9 cellular contexts compared by ENCODE assay signal in the genomic region with DNA sequence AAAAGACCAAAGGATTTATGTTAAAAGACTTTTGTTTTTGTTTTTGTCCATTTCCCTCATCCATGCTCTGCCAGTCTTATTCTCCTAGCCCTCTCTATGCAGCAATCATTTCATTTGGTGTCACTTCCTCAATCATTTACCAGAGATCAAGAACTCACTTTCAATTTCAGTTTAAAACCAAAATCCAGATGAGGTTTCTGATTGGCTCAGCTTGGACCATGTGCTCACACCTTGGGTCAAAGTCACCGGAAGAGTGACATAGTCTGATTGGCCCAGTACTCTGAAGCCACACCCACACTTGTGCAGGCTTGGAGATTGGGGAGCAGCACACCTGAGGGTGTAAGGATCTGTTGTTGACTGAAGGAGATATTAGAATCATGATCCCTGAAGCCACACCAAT.
DNase-seq lines count a peak whose midpoint lies in the region; ATAC-seq, FAIRE-seq and TF ChIP-seq lines count a peak whose summit lies in the region.
"Had no signal": no experiment of that assay in that cellular context is flagged by ENCODE, and none has a peak within 500 bp of the region (broad histone marks: within the 10 kb centered on the region; RNA-seq: fewer than 3 reads in every experiment).

No MANE protein-coding gene starts in this region.

- H3K36me3 ChIP-seq in adipocyte (ENCODE audit: control insufficient read depth, insufficient read depth, low read length, severe bottlenecking) (no peaks in the 10 kb centered on the region), small intestine (ENCODE audit: control insufficient read depth in 2 of 2, insufficient read depth in 2 of 2, low read length in 2 of 2) (no peaks in the 10 kb centered on the region)
- H3K36me3 ChIP-seq: cardiac muscle cell had no signal

- peak; percentile 90 for ATAC-seq in GM21367 (IDR thresholded peaks at IDR 0.05; ENCODE audit: unreplicated experiment)
- peak; percentile 80 for ATAC-seq in HG03469 (IDR thresholded peaks at IDR 0.05; ENCODE audit: unreplicated experiment)

- FAIRE-seq in GM12891 (lab: Jason Lieb, UNC), result peak; percentile 66
- no peak for FAIRE-seq in small intestine (lab: Jason Lieb, UNC)

- CTCF ChIA-PET in RWPE1 (lab: Yijun Ruan, JAX), result no interaction called here
- CTCF ChIA-PET in HEK293T (lab: Yijun Ruan, JAX), result no interaction called here

- 3 to 40% (median 33%) methylated on average over 1 of the region's 1 CpG for WGBS in small intestine, 3 donors

- POLR2A ChIA-PET in RWPE1 (lab: Yijun Ruan, JAX; ENCODE audit: low non-redundant PET), result no interaction called here
- POLR2A ChIA-PET in HEK293T (lab: Yijun Ruan, JAX), result no interaction called here

- DNase-seq in GM12891 (ENCODE audit: insufficient read length, low spot score) (peak; percentile 12), adipocyte (ENCODE audit: low read depth) (no peak), small intestine (peak; percentile 89), DMS 273 (lab: John Stamatoyannopoulos, UW; ENCODE audit: unreplicated experiment) (no peak), RWPE1 (ENCODE audit: low spot score) (no peak), HEK293T (ENCODE audit: extremely low spot score) (no peak)

- H3K4me1 ChIP-seq in adipocyte (ENCODE audit: control insufficient read depth, insufficient read depth, low read length) (peaks cover 11% of the 10 kb centered on the region), small intestine (ENCODE audit: control insufficient read depth in 2 of 2, insufficient read depth in 1 of 2, low read depth in 1 of 2, low read length in 1 of 2) (peaks cover 0 to 3% of the 10 kb centered on the region in 2 donors)

- H3K4me3 ChIP-seq in adipocyte (ENCODE audit: low read length) (peak overlapping the region; percentile 83), small intestine (ENCODE audit: low read depth in 1 of 2, low read length in 2 of 2) (no peak overlapping the region)
- H3K4me3 ChIP-seq: cardiac muscle cell had no signal

- H3K27me3 ChIP-seq in adipocyte (replicated peaks; ENCODE audit: control insufficient read depth, insufficient read depth, low read length), result no peaks in the 10 kb centered on the region
- no peaks in the 10 kb centered on the region for H3K27me3 ChIP-seq in small intestine (ENCODE audit: control insufficient read depth in 2 of 2, insufficient read depth in 2 of 2, low read length in 2 of 2)
- H3K27me3 ChIP-seq: cardiac muscle cell had no signal

- H3K27ac ChIP-seq in small intestine (ENCODE audit: low read depth in 1 of 2, low read length in 1 of 2) (no peak overlapping the region), RWPE1 (no peak overlapping the region)
- H3K27ac ChIP-seq: cardiac muscle cell had no signal

- no peaks in the 10 kb centered on the region for H3K9me3 ChIP-seq in adipocyte (ENCODE audit: control insufficient read depth, low read length)
- no peaks in the 10 kb centered on the region for H3K9me3 ChIP-seq in small intestine (ENCODE audit: control insufficient read depth, low read depth)

- TF ChIP-seq CTCF in RWPE1 (conservative IDR thresholded peaks at IDR 0.05; ENCODE audit: low read depth), result no peak

- TF ChIP-seq POLR2A in GM12891 (IDR thresholded peaks at IDR 0.05; ENCODE audit: low read depth, low read length), result no peak

- peak overlapping the region; percentile 75 for H3K9ac ChIP-seq in adipocyte (ENCODE audit: low read length)

TF ChIP-seq in GM12891, 5 proteins besides CTCF, POLR2A, EP300 and RAD21:
- no peak for TF ChIP-seq POU2F2 (IDR thresholded peaks at IDR 0.05; ENCODE audit: low read depth, low read length)
- TF ChIP-seq TAF1 (IDR thresholded peaks at IDR 0.05; ENCODE audit: low read depth, low read length), result no peak
- TF ChIP-seq SPI1 (IDR thresholded peaks at IDR 0.05; ENCODE audit: low read depth, low read length), result peak; percentile 90

TF ChIP-seq in HEK293T, 16 proteins besides CTCF, POLR2A, EP300 and RAD21:
- TF ChIP-seq ZNF384 (IDR thresholded peaks at IDR 0.05) (no peak), FOXM1 (IDR thresholded peaks at IDR 0.05; ENCODE audit: borderline replicate concordance) (no peak), L3MBTL2 (conservative IDR thresholded peaks at IDR 0.05) (no peak), TARDBP (IDR thresholded peaks at IDR 0.05) (no peak), ELF4 (IDR thresholded peaks at IDR 0.05) (no peak), FOXK2 (IDR thresholded peaks at IDR 0.05) (no peak), CTBP1 (IDR thresholded peaks at IDR 0.05; ENCODE audit: borderline replicate concordance) (no peak), NFRKB (IDR thresholded peaks at IDR 0.05) (no peak), BHLHE40 (IDR thresholded peaks at IDR 0.05; ENCODE audit: borderline replicate concordance) (no peak), FOXA1 (IDR thresholded peaks at IDR 0.05) (no peak), SUZ12 (IDR thresholded peaks at IDR 0.05) (no peak)
- TF ChIP-seq, protein P1, sequence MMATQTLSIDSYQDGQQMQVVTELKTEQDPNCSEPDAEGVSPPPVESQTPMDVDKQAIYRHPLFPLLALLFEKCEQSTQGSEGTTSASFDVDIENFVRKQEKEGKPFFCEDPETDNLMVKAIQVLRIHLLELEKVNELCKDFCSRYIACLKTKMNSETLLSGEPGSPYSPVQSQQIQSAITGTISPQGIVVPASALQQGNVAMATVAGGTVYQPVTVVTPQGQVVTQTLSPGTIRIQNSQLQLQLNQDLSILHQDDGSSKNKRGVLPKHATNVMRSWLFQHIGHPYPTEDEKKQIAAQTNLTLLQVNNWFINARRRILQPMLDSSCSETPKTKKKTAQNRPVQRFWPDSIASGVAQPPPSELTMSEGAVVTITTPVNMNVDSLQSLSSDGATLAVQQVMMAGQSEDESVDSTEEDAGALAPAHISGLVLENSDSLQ (IDR thresholded peaks at IDR 0.05), result no peak
TF ChIP-seq in HEK293T: peak in this region for 0.

Comparison
In these comparisons a context has a peak if more than half of its experiments do, and no peak if none do; other contexts are left out.
1. DNase-seq: peak in GM12891 (single experiment) and small intestine (single experiment); none in adipocyte (single experiment), DMS 273 (single experiment), RWPE1 (single experiment) and HEK293T (single experiment).